ENCODE assay signal across 2 cellular contexts in the genomic region with DNA sequence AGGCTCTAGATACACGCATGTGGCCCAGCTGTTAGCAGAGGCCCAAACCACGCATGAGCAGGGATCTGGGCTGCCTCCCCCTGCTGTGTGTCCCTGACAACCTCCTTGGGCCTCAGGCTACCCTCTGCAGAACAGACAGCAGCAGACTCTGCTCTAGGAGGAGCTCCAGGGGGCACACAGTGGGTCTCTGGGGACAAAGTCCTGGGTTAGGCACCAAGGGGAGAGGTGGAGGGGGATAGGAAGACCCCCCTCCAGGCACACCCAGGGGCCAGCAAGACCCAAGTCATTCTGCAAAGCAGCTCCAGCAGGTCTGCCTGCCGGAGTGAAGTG.
TF ChIP-seq lines count a peak whose summit lies in the region.

No MANE protein-coding gene starts in this region.

TF ChIP-seq in K562, 482 proteins besides CTCF, POLR2A, EP300 and RAD21 (continued from another document):
- TF ChIP-seq NRF1 (conservative IDR thresholded peaks at IDR 0.05 in 1 of 2, IDR thresholded peaks at IDR 0.05 in 1 of 2): peak; percentile 39 to 53; a peak in 2 of 4 replicates

TF ChIP-seq in GM23338, 12 proteins besides CTCF, POLR2A, EP300 and RAD21 (continued from another document):
- TF ChIP-seq, protein P1, sequence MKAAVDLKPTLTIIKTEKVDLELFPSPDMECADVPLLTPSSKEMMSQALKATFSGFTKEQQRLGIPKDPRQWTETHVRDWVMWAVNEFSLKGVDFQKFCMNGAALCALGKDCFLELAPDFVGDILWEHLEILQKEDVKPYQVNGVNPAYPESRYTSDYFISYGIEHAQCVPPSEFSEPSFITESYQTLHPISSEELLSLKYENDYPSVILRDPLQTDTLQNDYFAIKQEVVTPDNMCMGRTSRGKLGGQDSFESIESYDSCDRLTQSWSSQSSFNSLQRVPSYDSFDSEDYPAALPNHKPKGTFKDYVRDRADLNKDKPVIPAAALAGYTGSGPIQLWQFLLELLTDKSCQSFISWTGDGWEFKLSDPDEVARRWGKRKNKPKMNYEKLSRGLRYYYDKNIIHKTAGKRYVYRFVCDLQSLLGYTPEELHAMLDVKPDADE (IDR thresholded peaks at IDR 0.05): no peak
- TF ChIP-seq JUNB (IDR thresholded peaks at IDR 0.05; ENCODE audit: unreplicated experiment) (no peak), EZH2 (IDR thresholded peaks at IDR 0.05; ENCODE audit: low read depth, unreplicated experiment) (no peak), STAT1 (IDR thresholded peaks at IDR 0.05; ENCODE audit: unreplicated experiment) (no peak), NANOG (IDR thresholded peaks at IDR 0.05; ENCODE audit: borderline replicate concordance) (no peak), EZH2phosphoT487 (IDR thresholded peaks at IDR 0.05; ENCODE audit: unreplicated experiment) (no peak), ZNF114 (CRISPR knock-in tag; IDR thresholded peaks at IDR 0.05) (no peak), POLR2AphosphoS5 (IDR thresholded peaks at IDR 0.05; ENCODE audit: low read depth) (no peak)
- TF ChIP-seq, protein P2, sequence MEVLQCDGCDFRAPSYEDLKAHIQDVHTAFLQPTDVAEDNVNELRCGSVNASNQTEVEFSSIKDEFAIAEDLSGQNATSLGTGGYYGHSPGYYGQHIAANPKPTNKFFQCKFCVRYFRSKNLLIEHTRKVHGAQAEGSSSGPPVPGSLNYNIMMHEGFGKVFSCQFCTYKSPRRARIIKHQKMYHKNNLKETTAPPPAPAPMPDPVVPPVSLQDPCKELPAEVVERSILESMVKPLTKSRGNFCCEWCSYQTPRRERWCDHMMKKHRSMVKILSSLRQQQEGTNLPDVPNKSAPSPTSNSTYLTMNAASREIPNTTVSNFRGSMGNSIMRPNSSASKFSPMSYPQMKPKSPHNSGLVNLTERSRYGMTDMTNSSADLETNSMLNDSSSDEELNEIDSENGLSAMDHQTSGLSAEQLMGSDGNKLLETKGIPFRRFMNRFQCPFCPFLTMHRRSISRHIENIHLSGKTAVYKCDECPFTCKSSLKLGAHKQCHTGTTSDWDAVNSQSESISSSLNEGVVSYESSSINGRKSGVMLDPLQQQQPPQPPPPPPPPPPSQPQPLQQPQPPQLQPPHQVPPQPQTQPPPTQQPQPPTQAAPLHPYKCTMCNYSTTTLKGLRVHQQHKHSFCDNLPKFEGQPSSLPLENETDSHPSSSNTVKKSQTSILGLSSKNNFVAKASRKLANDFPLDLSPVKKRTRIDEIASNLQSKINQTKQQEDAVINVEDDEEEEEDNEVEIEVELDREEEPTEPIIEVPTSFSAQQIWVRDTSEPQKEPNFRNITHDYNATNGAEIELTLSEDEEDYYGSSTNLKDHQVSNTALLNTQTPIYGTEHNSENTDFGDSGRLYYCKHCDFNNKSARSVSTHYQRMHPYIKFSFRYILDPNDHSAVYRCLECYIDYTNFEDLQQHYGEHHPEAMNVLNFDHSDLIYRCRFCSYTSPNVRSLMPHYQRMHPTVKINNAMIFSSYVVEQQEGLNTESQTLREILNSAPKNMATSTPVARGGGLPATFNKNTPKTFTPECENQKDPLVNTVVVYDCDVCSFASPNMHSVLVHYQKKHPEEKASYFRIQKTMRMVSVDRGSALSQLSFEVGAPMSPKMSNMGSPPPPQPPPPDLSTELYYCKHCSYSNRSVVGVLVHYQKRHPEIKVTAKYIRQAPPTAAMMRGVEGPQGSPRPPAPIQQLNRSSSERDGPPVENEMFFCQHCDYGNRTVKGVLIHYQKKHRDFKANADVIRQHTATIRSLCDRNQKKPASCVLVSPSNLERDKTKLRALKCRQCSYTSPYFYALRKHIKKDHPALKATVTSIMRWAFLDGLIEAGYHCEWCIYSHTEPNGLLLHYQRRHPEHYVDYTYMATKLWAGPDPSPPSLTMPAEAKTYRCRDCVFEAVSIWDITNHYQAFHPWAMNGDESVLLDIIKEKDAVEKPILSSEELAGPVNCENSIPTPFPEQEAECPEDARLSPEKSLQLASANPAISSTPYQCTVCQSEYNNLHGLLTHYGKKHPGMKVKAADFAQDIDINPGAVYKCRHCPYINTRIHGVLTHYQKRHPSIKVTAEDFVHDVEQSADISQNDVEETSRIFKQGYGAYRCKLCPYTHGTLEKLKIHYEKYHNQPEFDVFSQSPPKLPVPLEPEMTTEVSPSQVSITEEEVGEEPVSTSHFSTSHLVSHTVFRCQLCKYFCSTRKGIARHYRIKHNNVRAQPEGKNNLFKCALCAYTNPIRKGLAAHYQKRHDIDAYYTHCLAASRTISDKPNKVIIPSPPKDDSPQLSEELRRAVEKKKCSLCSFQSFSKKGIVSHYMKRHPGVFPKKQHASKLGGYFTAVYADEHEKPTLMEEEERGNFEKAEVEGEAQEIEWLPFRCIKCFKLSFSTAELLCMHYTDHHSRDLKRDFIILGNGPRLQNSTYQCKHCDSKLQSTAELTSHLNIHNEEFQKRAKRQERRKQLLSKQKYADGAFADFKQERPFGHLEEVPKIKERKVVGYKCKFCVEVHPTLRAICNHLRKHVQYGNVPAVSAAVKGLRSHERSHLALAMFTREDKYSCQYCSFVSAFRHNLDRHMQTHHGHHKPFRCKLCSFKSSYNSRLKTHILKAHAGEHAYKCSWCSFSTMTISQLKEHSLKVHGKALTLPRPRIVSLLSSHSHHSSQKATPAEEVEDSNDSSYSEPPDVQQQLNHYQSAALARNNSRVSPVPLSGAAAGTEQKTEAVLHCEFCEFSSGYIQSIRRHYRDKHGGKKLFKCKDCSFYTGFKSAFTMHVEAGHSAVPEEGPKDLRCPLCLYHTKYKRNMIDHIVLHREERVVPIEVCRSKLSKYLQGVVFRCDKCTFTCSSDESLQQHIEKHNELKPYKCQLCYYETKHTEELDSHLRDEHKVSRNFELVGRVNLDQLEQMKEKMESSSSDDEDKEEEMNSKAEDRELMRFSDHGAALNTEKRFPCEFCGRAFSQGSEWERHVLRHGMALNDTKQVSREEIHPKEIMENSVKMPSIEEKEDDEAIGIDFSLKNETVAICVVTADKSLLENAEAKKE (CRISPR knock-in tag; IDR thresholded peaks at IDR 0.05): no peak
